Comparison of ENCODE assay signal across 8 cellular contexts in the genomic region with DNA sequence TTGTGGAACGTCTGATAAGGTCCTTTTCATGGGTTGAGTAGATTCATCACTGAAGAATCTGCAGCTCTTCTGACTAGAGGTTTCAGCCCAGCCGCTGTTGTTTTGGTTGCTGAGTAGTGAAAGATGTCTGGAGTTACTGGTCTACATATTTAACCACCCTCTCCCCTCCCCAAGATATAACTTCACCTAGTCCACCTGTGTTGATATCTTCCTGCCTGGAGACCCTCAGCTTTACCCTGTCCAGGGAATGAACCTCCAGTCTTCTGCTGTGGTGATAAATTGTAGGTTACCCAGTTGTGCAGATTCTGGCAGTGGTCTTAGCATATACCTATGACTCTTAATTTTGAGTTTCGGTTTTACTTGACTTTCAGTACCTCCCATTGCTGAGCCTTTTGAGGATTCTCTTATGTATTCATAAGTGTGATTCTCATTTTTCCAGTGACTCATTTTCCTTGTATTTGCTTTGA.
DNase-seq lines count a peak whose midpoint lies in the region; ATAC-seq and TF ChIP-seq lines count a peak whose summit lies in the region.

No MANE protein-coding gene starts in this region.

- TF ChIP-seq CTCF in suprapubic skin (IDR thresholded peaks at IDR 0.05) (no peak), foreskin fibroblast (IDR thresholded peaks at IDR 0.05; ENCODE audit: low read depth, low read length) (no peak)

- no peaks in the 10 kb centered on the region for H3K9me3 ChIP-seq in suprapubic skin

- H3K4me1 Mint-ChIP-seq in central memory CD8-positive, alpha-beta T cell = peaks cover 54% of the 10 kb centered on the region

- H3K4me1 ChIP-seq in suprapubic skin = peaks cover 16% of the 10 kb centered on the region

- DNase-seq in EH (ENCODE audit: low read depth) (peak; percentile 53), NCI-H226 (peak; percentile 47), suprapubic skin (ENCODE audit: low spot score in 2 of 2) (no peak), DMS153 treated with DMSO at 0.1 percent for 48 hours (lab: John Stamatoyannopoulos, UW; ENCODE audit: unreplicated experiment) (no peak), foreskin fibroblast (no peak), NCI-H446 (lab: John Stamatoyannopoulos, UW) (no peak)
- DNase-seq in central memory CD8-positive, alpha-beta T cell (ENCODE audit: low spot score in 2 of 2) = peak in 1 of 2 donors; percentile 13

- no peaks in the 10 kb centered on the region for H3K36me3 ChIP-seq in suprapubic skin

- peaks cover 3% of the 10 kb centered on the region for H3K36me3 Mint-ChIP-seq in central memory CD8-positive, alpha-beta T cell (ENCODE audit: insufficient read depth)

- no peaks in the 10 kb centered on the region for H3K9me3 Mint-ChIP-seq in central memory CD8-positive, alpha-beta T cell

- peak overlapping the region; percentile 76 for H3K4me3 Mint-ChIP-seq in central memory CD8-positive, alpha-beta T cell

- TF ChIP-seq POLR2A in suprapubic skin (IDR thresholded peaks at IDR 0.05) = no peak

- H3K27me3 ChIP-seq in suprapubic skin = no peaks in the 10 kb centered on the region

- WGBS in suprapubic skin = 79% methylated on average over 3 of the region's 3 CpGs

- peak; percentile 88 for ATAC-seq in GM21723 (IDR thresholded peaks at IDR 0.05; ENCODE audit: unreplicated experiment)
- peak; percentile 86 for ATAC-seq in central memory CD8-positive, alpha-beta T cell (replicated peaks; ENCODE audit: extremely low read depth, poor library complexity, severe bottlenecking)

- TF ChIP-seq EP300 in suprapubic skin (IDR thresholded peaks at IDR 0.05) = no peak

- peak overlapping the region; percentile 87 for H3K27ac Mint-ChIP-seq in central memory CD8-positive, alpha-beta T cell (ENCODE audit: low read depth)

- no peaks in the 10 kb centered on the region for H3K27me3 Mint-ChIP-seq in central memory CD8-positive, alpha-beta T cell

- H3K4me3 ChIP-seq in suprapubic skin = no peak overlapping the region
- no peak overlapping the region for H3K4me3 ChIP-seq in foreskin fibroblast (ENCODE audit: low read depth in 1 of 2, low read length in 2 of 2)

- no peak overlapping the region for H3K27ac ChIP-seq in suprapubic skin

Comparison
In these comparisons a context has a peak if more than half of its experiments do, and no peak if none do; other contexts are left out.
1. DNase-seq: peak in EH (single experiment) and NCI-H226 (single experiment); none in suprapubic skin (0 of 2), DMS153 treated with DMSO at 0.1 percent for 48 hours (single experiment), foreskin fibroblast (0 of 2) and NCI-H446 (0 of 2).